In the genomic region with DNA sequence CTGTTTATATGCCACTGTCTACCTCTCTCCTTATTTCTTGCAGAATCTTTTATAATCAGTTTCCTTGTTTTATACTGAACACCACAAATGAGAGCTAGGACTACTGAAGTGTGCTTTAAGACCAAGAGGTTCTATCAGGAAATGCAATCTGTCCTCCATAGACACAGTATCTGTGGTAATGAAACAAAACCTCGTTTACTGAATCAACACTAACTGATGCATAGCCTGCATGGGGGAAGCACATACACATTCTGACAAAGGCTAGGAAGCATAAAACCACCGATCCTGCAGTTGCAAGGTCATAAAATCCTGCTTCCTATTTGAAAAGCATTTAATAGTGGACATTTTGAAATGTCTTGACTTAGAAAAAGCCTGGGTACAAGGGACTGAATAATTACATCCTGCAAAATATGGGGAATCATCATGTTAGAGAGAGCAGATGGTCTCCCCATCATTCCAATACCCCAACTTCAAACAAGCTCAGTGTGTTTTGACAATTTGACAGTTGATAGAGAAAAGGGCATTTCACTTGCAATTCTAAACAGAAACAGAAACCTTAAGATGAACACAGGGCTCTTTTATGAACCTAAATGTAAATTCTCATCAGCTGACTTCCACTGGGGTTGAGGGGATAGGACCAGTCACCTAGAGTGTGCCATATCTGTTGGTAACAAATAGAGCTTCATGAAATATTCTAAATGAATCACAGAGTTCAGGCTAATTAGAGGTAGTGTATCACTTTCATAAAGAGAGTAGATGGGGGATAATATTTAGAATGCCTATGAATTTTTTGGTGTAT, we compare ENCODE assay signal across 20 cellular contexts.
DNase-seq lines count a peak whose midpoint lies in the region; ATAC-seq lines count a peak whose summit lies in the region.
"Had no signal": no experiment of that assay in that cellular context is flagged by ENCODE, and none has a peak within 500 bp of the region (broad histone marks: within the 10 kb centered on the region; RNA-seq: fewer than 3 reads in every experiment).

No MANE protein-coding gene starts in this region.

- H2BK15ac ChIP-seq in neuronal stem cell (ENCODE audit: low read length), result no peak overlapping the region

- H2BK5ac ChIP-seq in neuronal stem cell (ENCODE audit: low read length), result no peak overlapping the region

- no peaks in the 10 kb centered on the region for H3K9me3 ChIP-seq in neuronal stem cell (replicated peaks in 1 of 2; ENCODE audit: control insufficient read depth in 2 of 2, insufficient read depth in 1 of 2, low read depth in 1 of 2, low read length in 2 of 2)
- H3K9me3 ChIP-seq: BLaER1, esophagus squamous epithelium, psoas muscle, SJCRH30, tibial artery had no signal

- no peak overlapping the region for H3K4me3 ChIP-seq in neuronal stem cell (ENCODE audit: low read length in 2 of 2)
- H3K4me3 ChIP-seq: BLaER1, esophagus squamous epithelium, psoas muscle, SJCRH30, tibial artery had no signal

- H3K18ac ChIP-seq in neuronal stem cell (ENCODE audit: low read length), result no peak overlapping the region

- ATAC-seq in GM19328 (IDR thresholded peaks at IDR 0.05; ENCODE audit: unreplicated experiment), result no peak
- ATAC-seq: activated CD4-positive, CD25-positive, alpha-beta regulatory T cell treated with anti-CD3 and anti-CD28 coated beads, Interleukin-2, amount 50 U/mL, for 24 hours; activated CD8-positive, alpha-beta memory T cell treated with anti-CD3 and anti-CD28 coated beads, Interleukin-2, amount 10 ng/mL, durations not matched to agents 7 days and 5 days; naive thymus-derived CD4-positive, alpha-beta T cell; psoas muscle; stimulated activated naive B cell treated with anti-CD40 and anti-IgM and Interleukin-4, amounts not matched to agents 10 μg/mL and 1 μg/mL and 100 μg/mL, for 72 hours had no signal

- H2BK12ac ChIP-seq in neuronal stem cell (ENCODE audit: low read length), result no peak overlapping the region

- H3K14ac ChIP-seq in neuronal stem cell (ENCODE audit: low read length), result no peak overlapping the region

- H3K4me1 ChIP-seq in neuronal stem cell (ENCODE audit: control insufficient read depth in 2 of 2, insufficient read depth in 1 of 2, low read depth in 1 of 2, low read length in 2 of 2), result peaks cover 2 to 3% of the 10 kb centered on the region in 2 donors
- H3K4me1 ChIP-seq: BLaER1, esophagus squamous epithelium, psoas muscle, SJCRH30, tibial artery had no signal

- H2BK120ac ChIP-seq in neuronal stem cell (ENCODE audit: low read depth, low read length), result no peak overlapping the region

- no peak overlapping the region for H4K8ac ChIP-seq in neuronal stem cell (ENCODE audit: low read depth, low read length)

- H3K9ac ChIP-seq in neuronal stem cell (ENCODE audit: low read depth, low read length, poor library complexity), result no peak overlapping the region
- H3K9ac ChIP-seq: BLaER1 had no signal

- no peaks in the 10 kb centered on the region for H3K79me1 ChIP-seq in neuronal stem cell (ENCODE audit: low read depth, low read length)

- peak overlapping the region; percentile 25 for H2AFZ ChIP-seq in neuronal stem cell (ENCODE audit: low read length)

- H3K4ac ChIP-seq in neuronal stem cell (ENCODE audit: low read length), result no peak overlapping the region

- H2AK5ac ChIP-seq in neuronal stem cell (ENCODE audit: low read depth, low read length), result no peak overlapping the region

- no peaks in the 10 kb centered on the region for H3K27me3 ChIP-seq in neuronal stem cell (ENCODE audit: control insufficient read depth in 3 of 3, insufficient read depth in 3 of 3, low read depth in 1 of 3, low read length in 3 of 3)
- H3K27me3 ChIP-seq: BLaER1, esophagus squamous epithelium, SJCRH30, tibial artery had no signal

- no peak overlapping the region for H4K91ac ChIP-seq in neuronal stem cell (ENCODE audit: low read depth, low read length, poor library complexity)

- no peaks in the 10 kb centered on the region for H3K36me3 ChIP-seq in neuronal stem cell (replicated peaks in 1 of 2; ENCODE audit: control insufficient read depth in 2 of 2, insufficient read depth in 2 of 2, low read length in 2 of 2)
- H3K36me3 ChIP-seq: BLaER1, esophagus squamous epithelium, SJCRH30, tibial artery had no signal

- H3K4me2 ChIP-seq in neuronal stem cell (ENCODE audit: insufficient read depth, low read length, poor library complexity, severe bottlenecking), result no peak overlapping the region
- H3K4me2 ChIP-seq: BLaER1 had no signal

- DNase-seq in DMS53 (lab: John Stamatoyannopoulos, UW), result peak; percentile 67
- no peak for DNase-seq in DMS53 treated with DMSO at 0.1 percent for 48 hours (lab: John Stamatoyannopoulos, UW; ENCODE audit: unreplicated experiment)
- peak; percentile 22 for DNase-seq in NCI-H128 (lab: John Stamatoyannopoulos, UW; ENCODE audit: unreplicated experiment)
- DNase-seq in OCI-M1 (lab: John Stamatoyannopoulos, UW), result peak; percentile 59
- DNase-seq in neuronal stem cell (ENCODE audit: low spot score), result no peak
- DNase-seq in HCEC 1CT, result no peak
- DNase-seq in NOMO-1 treated with dmso at 0.1 percent for 144 hours (lab: John Stamatoyannopoulos, UW; ENCODE audit: unreplicated experiment), result no peak
- DNase-seq: activated CD8-positive, alpha-beta memory T cell treated with anti-CD3 and anti-CD28 coated beads, Interleukin-2, amount 10 ng/mL, durations not matched to agents 7 days and 5 days; esophagus squamous epithelium; head of caudate nucleus; immature natural killer cell; naive thymus-derived CD4-positive, alpha-beta T cell; psoas muscle; SJCRH30; stimulated activated naive B cell treated with anti-CD40 and anti-IgM and Interleukin-4, amounts not matched to agents 10 μg/mL and 1 μg/mL and 100 μg/mL, for 72 hours; tibial artery had no signal

- no CpG with 5 or more reads among the region's 2 CpGs for WGBS in neuronal stem cell (ENCODE audit: extremely low coverage in 2 of 2, insufficient read length in 2 of 2, insufficient replicate concordance in 1 of 2), 2 donors

- H3K27ac ChIP-seq in neuronal stem cell (replicated peaks; ENCODE audit: low read length), result no peak overlapping the region
- H3K27ac ChIP-seq: 22Rv1, BLaER1, esophagus squamous epithelium, psoas muscle, SJCRH30, tibial artery had no signal

- no peak overlapping the region for H3K23ac ChIP-seq in neuronal stem cell (ENCODE audit: low read depth, low read length, poor library complexity)

Comparison
In these comparisons a context has a peak if more than half of its experiments do, and no peak if none do; other contexts are left out.
1. DNase-seq: peak in DMS53 (single experiment), NCI-H128 (single experiment) and OCI-M1 (single experiment); none in DMS53 treated with DMSO at 0.1 percent for 48 hours (single experiment), neuronal stem cell (single experiment), HCEC 1CT (single experiment) and NOMO-1 treated with dmso at 0.1 percent for 144 hours (single experiment).